ENCODE assay signal across 9 cellular contexts in genomic region chr1:246280551-246280950, GRCh38.
DNase-seq lines count a peak whose midpoint lies in the region; ATAC-seq, FAIRE-seq and TF ChIP-seq lines count a peak whose summit lies in the region.
"Had no signal": no experiment of that assay in that cellular context is flagged by ENCODE, and none has a peak within 500 bp of the region (broad histone marks: within the 10 kb centered on the region; RNA-seq: fewer than 3 reads in every experiment).

No MANE protein-coding gene starts in this region.

- POLR2A ChIA-PET in HepG2 (lab: Yijun Ruan, JAX) = no interaction called here

- no peak overlapping the region for H2AFZ ChIP-seq in HepG2 (ENCODE audit: low read length)

- no peak overlapping the region for H3K9ac ChIP-seq in HepG2 (ENCODE audit: insufficient read depth, low read depth, low read length)

- no peaks in the 10 kb centered on the region for H3K36me3 ChIP-seq in HepG2 (replicated peaks in 1 of 2; ENCODE audit: control insufficient read depth in 1 of 2, insufficient read depth in 2 of 2, low read length in 2 of 2)

- no peaks in the 10 kb centered on the region for H3K9me3 ChIP-seq in HepG2 (ENCODE audit: low read length)

- no peak for TF ChIP-seq POLR2A in HepG2 (IDR thresholded peaks at IDR 0.05; ENCODE audit: insufficient read depth in 1 of 2, low read depth in 2 of 2, low read length in 2 of 2)

- peak; percentile 30 for FAIRE-seq in HepG2 (lab: Jason Lieb, UNC)
- FAIRE-seq: islet of Langerhans had no signal

- no peak for TF ChIP-seq RAD21 in HepG2 (CRISPR knock-in tag; IDR thresholded peaks at IDR 0.05)

- H3K27ac ChIP-seq in HepG2 (ENCODE audit: extremely low read length, insufficient read depth, low read length) = no peak overlapping the region

- H3K4me2 ChIP-seq in HepG2 (ENCODE audit: low read depth, low read length) = no peak overlapping the region

- intact Hi-C loops in HepG2 (cut with micrococcal nuclease; ENCODE audit: unreplicated experiment) = loop anchor here (1.0 to 2.0 kb wide), 2 partner anchors 164 to 268 kb away; no protein-coding TSS in a partner anchor

- H3K4me3 ChIP-seq in HepG2 (replicated peaks in 1 of 3; ENCODE audit: insufficient read depth in 1 of 3, low read depth in 2 of 3, low read length in 3 of 3) = no peak overlapping the region

- DNase-seq in CD1c-positive myeloid dendritic cell (ENCODE audit: extremely low spot score) = peak; percentile 35
- peak; percentile 27 for DNase-seq in HT-29 (ENCODE audit: low spot score)
- DNase-seq in HepG2 (ENCODE audit: low spot score) = peak; percentile 12
- DNase-seq in stimulated activated CD8-positive, alpha-beta memory T cell treated with anti-CD3 and anti-CD28 coated beads, Interleukin-4, amount 100 ng/mL, for 48 hours = no peak
- no peak for DNase-seq in activated effector memory CD4-positive, alpha-beta T cell treated with Interleukin-2 at 50 U/mL for 16 hours

- no peaks in the 10 kb centered on the region for H3K79me2 ChIP-seq in HepG2 (ENCODE audit: insufficient read depth, low read length)

- H3K27me3 ChIP-seq in HepG2 (ENCODE audit: control insufficient read depth in 1 of 2, insufficient read depth in 2 of 2, low read length in 2 of 2) = no peaks in the 10 kb centered on the region

- no TSS peak for BruUV-seq in HepG2 (replicated peaks; lab: Mats Ljungman, UMichigan)

- TF ChIP-seq EP300 in HepG2 (IDR thresholded peaks at IDR 0.05; ENCODE audit: low read depth in 2 of 2, low read length in 2 of 2) (no peak), HepG2 (CRISPR knock-in tag; IDR thresholded peaks at IDR 0.05; ENCODE audit: borderline replicate concordance) (no peak)

- ATAC-seq in SK-N-SH treated with all-trans-retinoic acid at 6 μM for 48 hours (peak; percentile 95), HepG2 (peak; percentile 41; the same call in 1 of the 3 replicates), HG02981 (IDR thresholded peaks at IDR 0.05; ENCODE audit: unreplicated experiment) (no peak), GM21619 (IDR thresholded peaks at IDR 0.05; ENCODE audit: unreplicated experiment) (no peak)

- CTCF ChIA-PET in HepG2 (lab: Yijun Ruan, JAX; ENCODE audit: low intra/inter-chr PET ratio, low total read pairs) = no interaction called here

- in situ Hi-C loops in HepG2 (cut with HindIII; ENCODE audit: extremely low pct_ligation_motif_present, low pct_unique_long_range_greater_than_20kb) = loop anchor here (10.0 kb wide), 1 partner anchor 266 kb away; no protein-coding TSS in a partner anchor

- H3K4me1 ChIP-seq in HepG2 (ENCODE audit: insufficient read depth, low read length) = peaks cover 14% of the 10 kb centered on the region

- peak; percentile 43 for TF ChIP-seq CTCF in HepG2 (CRISPR knock-in tag; IDR thresholded peaks at IDR 0.05)

- 85% methylated on average over 3 of the region's 3 CpGs for WGBS in HepG2 (ENCODE audit: low lambda C conversion rate)

- H4K20me1 ChIP-seq in HepG2 (ENCODE audit: insufficient read depth, low read length) = no peaks in the 10 kb centered on the region

TF ChIP-seq in SK-N-SH treated with all-trans-retinoic acid at 6 μM for 48 hours, 23 proteins besides CTCF, POLR2A, EP300 and RAD21:
- TF ChIP-seq POU6F1 (CRISPR knock-in tag; IDR thresholded peaks at IDR 0.05; ENCODE audit: borderline replicate concordance, low read depth) (0 out of 2 replicates have a peak, but pooled peaks have one; percentile 30), TSHZ2 (CRISPR knock-in tag; IDR thresholded peaks at IDR 0.05) (no peak)
TF ChIP-seq in SK-N-SH treated with all-trans-retinoic acid at 6 μM for 48 hours: peak in this region for 1.

TF ChIP-seq in HepG2, 621 proteins besides CTCF, POLR2A, EP300 and RAD21:
- no peak for TF ChIP-seq IKZF4 (CRISPR knock-in tag; IDR thresholded peaks at IDR 0.05; ENCODE audit: borderline replicate concordance, low read depth, not compliant biosample characterization)
- TF ChIP-seq STAG1 (CRISPR knock-in tag; IDR thresholded peaks at IDR 0.05) = peak; percentile 70

Comparison
In these comparisons a context has a peak if more than half of its experiments do, and no peak if none do; other contexts are left out.
1. DNase-seq: peak in CD1c-positive myeloid dendritic cell (single experiment), HT-29 (single experiment) and HepG2 (single experiment); none in stimulated activated CD8-positive, alpha-beta memory T cell treated with anti-CD3 and anti-CD28 coated beads, Interleukin-4, amount 100 ng/mL, for 48 hours (single experiment) and activated effector memory CD4-positive, alpha-beta T cell treated with Interleukin-2 at 50 U/mL for 16 hours (single experiment).
2. ATAC-seq: peak in SK-N-SH treated with all-trans-retinoic acid at 6 μM for 48 hours (single experiment) and HepG2 (single experiment); none in HG02981 (single experiment) and GM21619 (single experiment).